1 cellular context compared by ENCODE assay signal in genomic region chr6:137890983-137891537, GRCh38.
A peak's percentile ranks its signal among the peaks of the same experiment; 100 is the strongest.
TF ChIP-seq lines count a peak whose summit lies in the region.

No MANE protein-coding gene starts in this region.

TF ChIP-seq in K562, 482 proteins besides CTCF, POLR2A, EP300 and RAD21 (continued from another document):
- TF ChIP-seq, protein P1, sequence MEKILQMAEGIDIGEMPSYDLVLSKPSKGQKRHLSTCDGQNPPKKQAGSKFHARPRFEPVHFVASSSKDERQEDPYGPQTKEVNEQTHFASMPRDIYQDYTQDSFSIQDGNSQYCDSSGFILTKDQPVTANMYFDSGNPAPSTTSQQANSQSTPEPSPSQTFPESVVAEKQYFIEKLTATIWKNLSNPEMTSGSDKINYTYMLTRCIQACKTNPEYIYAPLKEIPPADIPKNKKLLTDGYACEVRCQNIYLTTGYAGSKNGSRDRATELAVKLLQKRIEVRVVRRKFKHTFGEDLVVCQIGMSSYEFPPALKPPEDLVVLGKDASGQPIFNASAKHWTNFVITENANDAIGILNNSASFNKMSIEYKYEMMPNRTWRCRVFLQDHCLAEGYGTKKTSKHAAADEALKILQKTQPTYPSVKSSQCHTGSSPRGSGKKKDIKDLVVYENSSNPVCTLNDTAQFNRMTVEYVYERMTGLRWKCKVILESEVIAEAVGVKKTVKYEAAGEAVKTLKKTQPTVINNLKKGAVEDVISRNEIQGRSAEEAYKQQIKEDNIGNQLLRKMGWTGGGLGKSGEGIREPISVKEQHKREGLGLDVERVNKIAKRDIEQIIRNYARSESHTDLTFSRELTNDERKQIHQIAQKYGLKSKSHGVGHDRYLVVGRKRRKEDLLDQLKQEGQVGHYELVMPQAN (IDR thresholded peaks at IDR 0.05; ENCODE audit: borderline replicate concordance) = no peak
- TF ChIP-seq FOXA3 (CRISPR knock-in tag; conservative IDR thresholded peaks at IDR 0.05 in 1 of 2, IDR thresholded peaks at IDR 0.05 in 1 of 2) = peak in 1 of 2 experiments; percentile 32; a peak in 1 of 4 replicates
- TF ChIP-seq, protein P2, sequence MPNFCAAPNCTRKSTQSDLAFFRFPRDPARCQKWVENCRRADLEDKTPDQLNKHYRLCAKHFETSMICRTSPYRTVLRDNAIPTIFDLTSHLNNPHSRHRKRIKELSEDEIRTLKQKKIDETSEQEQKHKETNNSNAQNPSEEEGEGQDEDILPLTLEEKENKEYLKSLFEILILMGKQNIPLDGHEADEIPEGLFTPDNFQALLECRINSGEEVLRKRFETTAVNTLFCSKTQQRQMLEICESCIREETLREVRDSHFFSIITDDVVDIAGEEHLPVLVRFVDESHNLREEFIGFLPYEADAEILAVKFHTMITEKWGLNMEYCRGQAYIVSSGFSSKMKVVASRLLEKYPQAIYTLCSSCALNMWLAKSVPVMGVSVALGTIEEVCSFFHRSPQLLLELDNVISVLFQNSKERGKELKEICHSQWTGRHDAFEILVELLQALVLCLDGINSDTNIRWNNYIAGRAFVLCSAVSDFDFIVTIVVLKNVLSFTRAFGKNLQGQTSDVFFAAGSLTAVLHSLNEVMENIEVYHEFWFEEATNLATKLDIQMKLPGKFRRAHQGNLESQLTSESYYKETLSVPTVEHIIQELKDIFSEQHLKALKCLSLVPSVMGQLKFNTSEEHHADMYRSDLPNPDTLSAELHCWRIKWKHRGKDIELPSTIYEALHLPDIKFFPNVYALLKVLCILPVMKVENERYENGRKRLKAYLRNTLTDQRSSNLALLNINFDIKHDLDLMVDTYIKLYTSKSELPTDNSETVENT (CRISPR knock-in tag; IDR thresholded peaks at IDR 0.05) = no peak
- TF ChIP-seq, protein P3, sequence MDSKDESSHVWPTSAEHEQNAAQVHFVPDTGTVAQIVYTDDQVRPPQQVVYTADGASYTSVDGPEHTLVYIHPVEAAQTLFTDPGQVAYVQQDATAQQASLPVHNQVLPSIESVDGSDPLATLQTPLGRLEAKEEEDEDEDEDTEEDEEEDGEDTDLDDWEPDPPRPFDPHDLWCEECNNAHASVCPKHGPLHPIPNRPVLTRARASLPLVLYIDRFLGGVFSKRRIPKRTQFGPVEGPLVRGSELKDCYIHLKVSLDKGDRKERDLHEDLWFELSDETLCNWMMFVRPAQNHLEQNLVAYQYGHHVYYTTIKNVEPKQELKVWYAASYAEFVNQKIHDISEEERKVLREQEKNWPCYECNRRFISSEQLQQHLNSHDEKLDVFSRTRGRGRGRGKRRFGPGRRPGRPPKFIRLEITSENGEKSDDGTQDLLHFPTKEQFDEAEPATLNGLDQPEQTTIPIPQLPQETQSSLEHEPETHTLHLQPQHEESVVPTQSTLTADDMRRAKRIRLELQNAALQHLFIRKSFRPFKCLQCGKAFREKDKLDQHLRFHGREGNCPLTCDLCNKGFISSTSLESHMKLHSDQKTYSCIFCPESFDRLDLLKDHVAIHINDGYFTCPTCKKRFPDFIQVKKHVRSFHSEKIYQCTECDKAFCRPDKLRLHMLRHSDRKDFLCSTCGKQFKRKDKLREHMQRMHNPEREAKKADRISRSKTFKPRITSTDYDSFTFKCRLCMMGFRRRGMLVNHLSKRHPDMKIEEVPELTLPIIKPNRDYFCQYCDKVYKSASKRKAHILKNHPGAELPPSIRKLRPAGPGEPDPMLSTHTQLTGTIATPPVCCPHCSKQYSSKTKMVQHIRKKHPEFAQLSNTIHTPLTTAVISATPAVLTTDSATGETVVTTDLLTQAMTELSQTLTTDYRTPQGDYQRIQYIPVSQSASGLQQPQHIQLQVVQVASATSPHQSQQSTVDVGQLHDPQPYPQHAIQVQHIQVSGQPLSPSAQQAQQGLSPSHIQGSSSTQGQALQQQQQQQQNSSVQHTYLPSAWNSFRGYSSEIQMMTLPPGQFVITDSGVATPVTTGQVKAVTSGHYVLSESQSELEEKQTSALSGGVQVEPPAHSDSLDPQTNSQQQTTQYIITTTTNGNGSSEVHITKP (IDR thresholded peaks at IDR 0.05; ENCODE audit: partially characterized antibody) = peak; percentile 81
- TF ChIP-seq ZNF263 (CRISPR knock-in tag; IDR thresholded peaks at IDR 0.05; ENCODE audit: borderline replicate concordance) = no peak
- TF ChIP-seq FOXA1 (IDR thresholded peaks at IDR 0.05; ENCODE audit: borderline replicate concordance) = no peak
- TF ChIP-seq MEF2D (tag; conservative IDR thresholded peaks at IDR 0.05; ENCODE audit: low read depth) = no peak
- no peak for TF ChIP-seq SAP30 (IDR thresholded peaks at IDR 0.05; ENCODE audit: borderline replicate concordance, insufficient read depth, low read depth, low read length, poor library complexity, severe bottlenecking)
- no peak for TF ChIP-seq NFXL1 (CRISPR knock-in tag; IDR thresholded peaks at IDR 0.05)
- TF ChIP-seq FOXK2 (conservative IDR thresholded peaks at IDR 0.05 in 1 of 2, IDR thresholded peaks at IDR 0.05 in 1 of 2; ENCODE audit: low read depth in 2 of 2) = 0 out of 4 replicates have a peak, but pooled peaks of 1 of the 2 experiments have one; percentile 20
